ENCODE assay signal across 40 cellular contexts in the genomic region with DNA sequence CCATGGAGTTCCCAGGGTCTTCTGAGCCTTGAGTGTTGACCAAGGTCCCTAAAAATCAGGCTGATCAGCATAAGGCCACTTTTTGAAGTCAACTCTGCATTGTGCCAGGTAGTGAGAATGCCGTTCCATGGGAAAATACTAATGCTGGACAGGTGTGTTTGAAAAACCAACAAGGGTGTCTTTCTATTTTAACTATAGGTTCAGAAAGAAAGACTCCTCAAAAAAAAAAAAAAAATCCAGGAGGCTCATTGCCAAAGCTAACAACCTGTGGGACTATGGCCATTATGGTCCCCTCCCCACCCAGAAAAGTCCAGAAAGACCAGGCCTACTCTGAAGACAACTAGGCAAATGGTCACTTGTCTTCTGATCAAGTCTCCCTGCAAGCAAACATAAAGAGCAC. TPM values are rescaled to one million over a fixed set of nuclear protein-coding genes. Genes with fewer than 3 reads are reported as not detected.
"Had no signal": no experiment of that assay in that cellular context is flagged by ENCODE, and none has a peak within 500 bp of the region (broad histone marks: within the 10 kb centered on the region; RNA-seq: fewer than 3 reads in every experiment).

No MANE protein-coding gene starts in this region.

- H3K27me3 ChIP-seq: colonic mucosa had no signal

- H3K27ac ChIP-seq: adrenal gland, breast epithelium, cardiac muscle cell, colonic mucosa, epithelial cell of prostate, esophagus squamous epithelium, WERI-Rb-1 had no signal

- DNase-seq: activated B cell treated with CpG ODN at 0.5 μM for 24 hours; activated CD4-positive, alpha-beta T cell treated with anti-CD3 and anti-CD28 coated beads for 48 hours; activated CD4-positive, alpha-beta T cell treated with anti-CD3 and anti-CD28 coated beads, Interleukin-2, amount 50 U/mL, for 1 hour; activated CD4-positive, alpha-beta T cell treated with anti-CD3 and anti-CD28 coated beads, Interleukin-2, amount 50 U/mL, for 48 hours; activated CD8-positive, alpha-beta memory T cell treated with anti-CD3 and anti-CD28 coated beads, Interleukin-2, amount 10 ng/mL, durations not matched to agents 7 days and 5 days; activated CD8-positive, alpha-beta memory T cell treated with anti-CD3 and anti-CD28 coated beads, Interleukin-2, amount 50 U/mL, for 4 hours; activated CD8-positive, alpha-beta T cell treated with anti-CD3 and anti-CD28 coated beads for 36 hours; activated effector memory CD4-positive, alpha-beta T cell treated with anti-CD3 and anti-CD28 coated beads, Interleukin-2, amount 50 U/mL, for 16 hours; activated naive CD4-positive, alpha-beta T cell treated with anti-CD3 and anti-CD28 coated beads for 36 hours; activated naive CD8-positive, alpha-beta T cell treated with anti-CD3 and anti-CD28 coated beads for 36 hours; activated naive CD8-positive, alpha-beta T cell treated with anti-CD3 and anti-CD28 coated beads, Interleukin-2, amount 50 U/mL, for 24 hours; activated T-cell treated with anti-CD3 and anti-CD28 coated beads, Interleukin-2, amount 50 U/mL, for 1 hour; activated T-cell treated with anti-CD3 and anti-CD28 coated beads, Interleukin-2, amount 50 U/mL, for 48 hours; adrenal gland; amygdala; aorta; central memory CD4-positive, alpha-beta T cell; cerebellar nuclear complex; colonic mucosa; effector CD8-positive, alpha-beta T cell; esophagus squamous epithelium; foreskin melanocyte; glutamatergic neuron; T-helper 1 cell; T-helper 17 cell; T1000; WERI-Rb-1 had no signal

- H3K36me3 Mint-ChIP-seq: activated CD8-positive, alpha-beta memory T cell treated with anti-CD3 and anti-CD28 coated beads, Interleukin-2, amount 10 ng/mL, durations not matched to agents 7 days and 5 days; activated naive CD4-positive, alpha-beta T cell treated with anti-CD3 and anti-CD28 coated beads, Interleukin-2, amount 50 U/mL, for 24 hours; activated naive CD8-positive, alpha-beta T cell treated with anti-CD3 and anti-CD28 coated beads for 36 hours; brain had no signal

- H3K4me3 Mint-ChIP-seq: activated B cell treated with CpG ODN at 0.5 μM for 24 hours; activated CD8-positive, alpha-beta memory T cell treated with anti-CD3 and anti-CD28 coated beads, Interleukin-2, amount 10 ng/mL, durations not matched to agents 7 days and 5 days; activated CD8-positive, alpha-beta T cell treated with anti-CD3 and anti-CD28 coated beads for 36 hours; activated naive CD4-positive, alpha-beta T cell treated with anti-CD3 and anti-CD28 coated beads for 36 hours; activated naive CD4-positive, alpha-beta T cell treated with anti-CD3 and anti-CD28 coated beads, Interleukin-2, amount 50 U/mL, for 24 hours; activated naive CD8-positive, alpha-beta T cell treated with anti-CD3 and anti-CD28 coated beads for 36 hours; activated naive CD8-positive, alpha-beta T cell treated with anti-CD3 and anti-CD28 coated beads, Interleukin-2, amount 50 U/mL, for 24 hours; activated T-helper 1 cell treated with anti-CD3 and anti-CD28 coated beads, Interleukin-12 subunit alpha, Interleukin-12 subunit beta, Interleukin-2, Interleukin-4 antibody, amounts not matched to agents 30 ng/mL and 10 ng/mL and 1 ng/mL, durations not matched to agents 14 hours and 24 hours and 36 hours; brain; T-helper 17 cell; T-helper 2 cell treated with Interferon-gamma antibody and Interleukin-4, amounts not matched to agents 5 μg/mL and 100 μg/mL, for 36 hours had no signal

- H3K27ac Mint-ChIP-seq: activated B cell treated with CpG ODN at 0.5 μM for 24 hours; activated CD8-positive, alpha-beta memory T cell treated with anti-CD3 and anti-CD28 coated beads, Interleukin-2, amount 10 ng/mL, durations not matched to agents 7 days and 5 days; activated CD8-positive, alpha-beta T cell treated with anti-CD3 and anti-CD28 coated beads for 36 hours; activated naive CD4-positive, alpha-beta T cell treated with anti-CD3 and anti-CD28 coated beads for 36 hours; activated naive CD4-positive, alpha-beta T cell treated with anti-CD3 and anti-CD28 coated beads, Interleukin-2, amount 50 U/mL, for 24 hours; activated naive CD8-positive, alpha-beta T cell treated with anti-CD3 and anti-CD28 coated beads for 36 hours; activated naive CD8-positive, alpha-beta T cell treated with anti-CD3 and anti-CD28 coated beads, Interleukin-2, amount 50 U/mL, for 24 hours; activated T-helper 1 cell treated with anti-CD3 and anti-CD28 coated beads, Interleukin-12 subunit alpha, Interleukin-12 subunit beta, Interleukin-2, Interleukin-4 antibody, amounts not matched to agents 30 ng/mL and 10 ng/mL and 1 ng/mL, durations not matched to agents 14 hours and 24 hours and 36 hours; activated T-helper 2 cell treated with anti-CD3 and anti-CD28 coated beads, Interferon-gamma antibody, Interleukin-2, Interleukin-4, amounts not matched to agents 10 μg/mL and 5 μg/mL and 100 μg/mL, durations not matched to agents 14 hours and 24 hours and 36 hours; T-helper 17 cell; T-helper 2 cell treated with Interferon-gamma antibody and Interleukin-4, amounts not matched to agents 5 μg/mL and 100 μg/mL, for 36 hours had no signal

- H3K4me3 ChIP-seq: adrenal gland, breast epithelium, cardiac muscle cell, colonic mucosa, esophagus squamous epithelium had no signal

- H3K4me1 ChIP-seq: adrenal gland, breast epithelium, colonic mucosa, esophagus squamous epithelium had no signal

- H3K4me1 Mint-ChIP-seq: activated B cell treated with CpG ODN at 0.5 μM for 24 hours; activated CD8-positive, alpha-beta memory T cell treated with anti-CD3 and anti-CD28 coated beads, Interleukin-2, amount 10 ng/mL, durations not matched to agents 7 days and 5 days; activated naive CD4-positive, alpha-beta T cell treated with anti-CD3 and anti-CD28 coated beads, Interleukin-2, amount 50 U/mL, for 24 hours; activated naive CD8-positive, alpha-beta T cell treated with anti-CD3 and anti-CD28 coated beads for 36 hours; activated naive CD8-positive, alpha-beta T cell treated with anti-CD3 and anti-CD28 coated beads, Interleukin-2, amount 50 U/mL, for 24 hours had no signal

- H3K36me3 ChIP-seq: adrenal gland, breast epithelium, cardiac muscle cell, colonic mucosa, esophagus squamous epithelium, WERI-Rb-1 had no signal

- H3K9me3 ChIP-seq: adrenal gland, breast epithelium, colonic mucosa, esophagus squamous epithelium had no signal

- H3K9me3 Mint-ChIP-seq: activated B cell treated with CpG ODN at 0.5 μM for 24 hours; activated CD8-positive, alpha-beta T cell treated with anti-CD3 and anti-CD28 coated beads for 36 hours; activated naive CD4-positive, alpha-beta T cell treated with anti-CD3 and anti-CD28 coated beads for 36 hours; activated naive CD4-positive, alpha-beta T cell treated with anti-CD3 and anti-CD28 coated beads, Interleukin-2, amount 50 U/mL, for 24 hours; activated naive CD8-positive, alpha-beta T cell treated with anti-CD3 and anti-CD28 coated beads for 36 hours; activated naive CD8-positive, alpha-beta T cell treated with anti-CD3 and anti-CD28 coated beads, Interleukin-2, amount 50 U/mL, for 24 hours; activated T-helper 1 cell treated with anti-CD3 and anti-CD28 coated beads, Interleukin-12 subunit alpha, Interleukin-12 subunit beta, Interleukin-2, Interleukin-4 antibody, amounts not matched to agents 30 ng/mL and 10 ng/mL and 1 ng/mL, durations not matched to agents 14 hours and 24 hours and 36 hours; activated T-helper 2 cell treated with anti-CD3 and anti-CD28 coated beads, Interferon-gamma antibody, Interleukin-2, Interleukin-4, amounts not matched to agents 10 μg/mL and 5 μg/mL and 100 μg/mL, durations not matched to agents 14 hours and 24 hours and 36 hours; brain; T-helper 2 cell treated with Interferon-gamma antibody and Interleukin-4, amounts not matched to agents 5 μg/mL and 100 μg/mL, for 36 hours had no signal

- ATAC-seq: activated CD4-positive, CD25-positive, alpha-beta regulatory T cell treated with anti-CD3 and anti-CD28 coated beads, Interleukin-2, amount 50 U/mL, for 24 hours; activated CD8-positive, alpha-beta memory T cell treated with anti-CD3 and anti-CD28 coated beads, Interleukin-2, amount 10 ng/mL, durations not matched to agents 7 days and 5 days; activated CD8-positive, alpha-beta T cell treated with anti-CD3 and anti-CD28 coated beads for 36 hours; activated naive CD8-positive, alpha-beta T cell treated with anti-CD3 and anti-CD28 coated beads, Interleukin-2, amount 50 U/mL, for 24 hours; T-helper 17 cell had no signal

RNA-seq across cellular contexts. Expression of gene NRAP, which starts 44.4 kb away (rescaled TPM):
- total RNA-seq: activated B cell treated with CpG ODN at 0.5 μM for 24 hours; activated CD8-positive, alpha-beta memory T cell treated with anti-CD3 and anti-CD28 coated beads for 36 hours; activated CD8-positive, alpha-beta memory T cell treated with anti-CD3 and anti-CD28 coated beads, Interleukin-2, amount 10 ng/mL, durations not matched to agents 7 days and 5 days; activated CD8-positive, alpha-beta T cell treated with anti-CD3 and anti-CD28 coated beads for 36 hours; activated naive CD4-positive, alpha-beta T cell treated with anti-CD3 and anti-CD28 coated beads for 36 hours; activated naive CD8-positive, alpha-beta T cell treated with anti-CD3 and anti-CD28 coated beads for 36 hours; activated T-helper 1 cell treated with anti-CD3 and anti-CD28 coated beads, Interleukin-12 subunit alpha, Interleukin-12 subunit beta, Interleukin-2, Interleukin-4 antibody, amounts not matched to agents 30 ng/mL and 10 ng/mL and 1 ng/mL, durations not matched to agents 14 hours and 24 hours and 36 hours; activated T-helper 2 cell treated with anti-CD3 and anti-CD28 coated beads, Interferon-gamma antibody, Interleukin-2, Interleukin-4, amounts not matched to agents 10 μg/mL and 5 μg/mL and 100 μg/mL, durations not matched to agents 14 hours and 24 hours and 36 hours; aorta; breast epithelium; dermis microvascular lymphatic vessel endothelial cell; endothelial cell of umbilical vein; fibroblast of lung; T-helper 17 cell had no signal
- polyA plus RNA-seq: endothelial cell of umbilical vein, fibroblast of lung had no signal
